ENCODE assay signal across 22 cellular contexts in genomic region chr4:4755306-4755705, GRCh38.
DNase-seq lines count a peak whose midpoint lies in the region; ATAC-seq and TF ChIP-seq lines count a peak whose summit lies in the region.
"Had no signal": no experiment of that assay in that cellular context is flagged by ENCODE, and none has a peak within 500 bp of the region (broad histone marks: within the 10 kb centered on the region; RNA-seq: fewer than 3 reads in every experiment).

No MANE protein-coding gene starts in this region.

- no peak overlapping the region for H4K5ac ChIP-seq in mesendoderm (ENCODE audit: low read length)

- no peak overlapping the region for H2BK5ac ChIP-seq in mesendoderm (ENCODE audit: low read length)

- H3K4me3 Mint-ChIP-seq in endothelial cell (ENCODE audit: unreplicated experiment), result no peak overlapping the region
- H3K4me3 Mint-ChIP-seq: CD8-positive, alpha-beta memory T cell; IgD-negative memory B cell had no signal

- H3K23ac ChIP-seq in mesendoderm (ENCODE audit: low read length), result no peak overlapping the region

- no peak overlapping the region for H2BK120ac ChIP-seq in mesendoderm (ENCODE audit: low read depth, low read length)

- H3K9ac ChIP-seq in mesendoderm (ENCODE audit: low read length), result no peak overlapping the region

- no peaks in the 10 kb centered on the region for H3K4me1 Mint-ChIP-seq in endothelial cell (ENCODE audit: unreplicated experiment)
- H3K4me1 Mint-ChIP-seq: CD8-positive, alpha-beta memory T cell; IgD-negative memory B cell had no signal

- no peak overlapping the region for H2BK15ac ChIP-seq in mesendoderm (replicated peaks; ENCODE audit: low read depth)

- no peaks in the 10 kb centered on the region for H3K79me2 ChIP-seq in mesendoderm (ENCODE audit: control insufficient read depth, insufficient read depth, low read length)

- no peak overlapping the region for H3K4me2 ChIP-seq in mesendoderm (ENCODE audit: low read length)

- H3K27me3 Mint-ChIP-seq in endothelial cell (ENCODE audit: unreplicated experiment), result peaks cover 9% of the 10 kb centered on the region

- H3K36me3 ChIP-seq in mesendoderm (ENCODE audit: control insufficient read depth, insufficient read depth, low read length), result no peaks in the 10 kb centered on the region

- H3K56ac ChIP-seq in mesendoderm (ENCODE audit: low read length), result no peak overlapping the region

- H3K27ac Mint-ChIP-seq in endothelial cell (ENCODE audit: unreplicated experiment), result no peak overlapping the region
- H3K27ac Mint-ChIP-seq: IgD-negative memory B cell had no signal

- no peak overlapping the region for H3K18ac ChIP-seq in mesendoderm (ENCODE audit: low read length)

- TF ChIP-seq POLR2A in NB4 (IDR thresholded peaks at IDR 0.05; ENCODE audit: extremely low read depth, insufficient read length), result no peak

- peaks cover 8% of the 10 kb centered on the region for H3K4me1 ChIP-seq in mesendoderm (ENCODE audit: control insufficient read depth, low read depth, low read length)

- H2AK5ac ChIP-seq in mesendoderm (ENCODE audit: low read length), result no peak overlapping the region

- H3K36me3 Mint-ChIP-seq in endothelial cell (ENCODE audit: low read depth, unreplicated experiment), result no peaks in the 10 kb centered on the region
- H3K36me3 Mint-ChIP-seq: CD8-positive, alpha-beta memory T cell had no signal

- no peak overlapping the region for H4K8ac ChIP-seq in mesendoderm (ENCODE audit: low read depth, low read length)

- H3K27me3 ChIP-seq in mesendoderm (ENCODE audit: insufficient read depth, low read length, poor library complexity), result no peaks in the 10 kb centered on the region
- no peaks in the 10 kb centered on the region for H3K27me3 ChIP-seq in dorsolateral prefrontal cortex

- TF ChIP-seq CTCF in NB4 (IDR thresholded peaks at IDR 0.05; ENCODE audit: low read depth, low read length) (peak; percentile 2), dorsolateral prefrontal cortex (IDR thresholded peaks at IDR 0.05 in 54 of 56, conservative IDR thresholded peaks at IDR 0.05 in 2 of 56; ENCODE audit: low read depth in 1 of 56, partially characterized antibody in 56 of 56) (no peak), endothelial cell (IDR thresholded peaks at IDR 0.05; ENCODE audit: unreplicated experiment) (no peak)

- no peaks in the 10 kb centered on the region for H3K9me3 Mint-ChIP-seq in endothelial cell (ENCODE audit: unreplicated experiment)

- WGBS in mesendoderm (ENCODE audit: extremely low coverage, insufficient coverage, low lambda C conversion rate), result no CpG with 5 or more reads among the region's 3 CpGs

- DNase-seq in DMS114 treated with DMSO at 0.1 percent for 48 hours (lab: John Stamatoyannopoulos, UW; ENCODE audit: unreplicated experiment) (peak; percentile 4), NB4 (ENCODE audit: low read depth) (peak; percentile 15), mesendoderm (peak; percentile 28), dorsolateral prefrontal cortex (no peak), T-helper 9 cell (no peak), retina (no peak), endothelial cell (ENCODE audit: low spot score) (no peak)
- DNase-seq: Calu3; CD8-positive, alpha-beta memory T cell; EL; GF-D8; H7; MV-4-11; NCI-H1417; NCI-H187; NCI-H748 treated with DMSO at 0.1 percent for 48 hours; SIG-M5; T-helper 1 cell had no signal

- no peak overlapping the region for H3K4me3 ChIP-seq in NB4 (ENCODE audit: low read depth, low read length)
- no peak overlapping the region for H3K4me3 ChIP-seq in mesendoderm (ENCODE audit: low read length)
- no peak overlapping the region for H3K4me3 ChIP-seq in dorsolateral prefrontal cortex

- H3K27ac ChIP-seq in mesendoderm (ENCODE audit: low read depth, low read length), result no peak overlapping the region
- H3K27ac ChIP-seq in dorsolateral prefrontal cortex, result no peak overlapping the region
- H3K27ac ChIP-seq: C4-2B had no signal

- intact Hi-C loops in dorsolateral prefrontal cortex (cut with DNase I), result loop anchor here in 1 of 2 donors (10.0 kb wide), 1 partner anchor 81 kb away; no protein-coding TSS in a partner anchor

- no peaks in the 10 kb centered on the region for H3K79me1 ChIP-seq in mesendoderm (ENCODE audit: low read length)

- ATAC-seq in SK-N-SH treated with all-trans-retinoic acid at 6 μM for 48 hours, result peak; percentile 34; the same call in 1 of the 3 replicates
- ATAC-seq: Panc1 had no signal

- H3K4ac ChIP-seq in mesendoderm (ENCODE audit: low read depth, low read length), result no peak overlapping the region

TF ChIP-seq in SK-N-SH treated with all-trans-retinoic acid at 6 μM for 48 hours, 23 proteins besides CTCF, POLR2A, EP300 and RAD21:
- TF ChIP-seq ZNF8 (CRISPR knock-in tag; IDR thresholded peaks at IDR 0.05) (no peak), GLIS3 (CRISPR knock-in tag; IDR thresholded peaks at IDR 0.05) (no peak), PPARA (CRISPR knock-in tag; IDR thresholded peaks at IDR 0.05; ENCODE audit: borderline replicate concordance) (no peak), PATZ1 (CRISPR knock-in tag; IDR thresholded peaks at IDR 0.05; ENCODE audit: borderline replicate concordance) (no peak), ISL1 (CRISPR knock-in tag; IDR thresholded peaks at IDR 0.05) (no peak), TCF4 (CRISPR knock-in tag; IDR thresholded peaks at IDR 0.05; ENCODE audit: borderline replicate concordance) (no peak), CSRNP3 (CRISPR knock-in tag; IDR thresholded peaks at IDR 0.05) (no peak), RARB (CRISPR knock-in tag; IDR thresholded peaks at IDR 0.05) (no peak), POU6F1 (CRISPR knock-in tag; IDR thresholded peaks at IDR 0.05; ENCODE audit: borderline replicate concordance, low read depth) (no peak), TOX (CRISPR knock-in tag; IDR thresholded peaks at IDR 0.05; ENCODE audit: borderline replicate concordance) (no peak), ZNF565 (CRISPR knock-in tag; conservative IDR thresholded peaks at IDR 0.05; ENCODE audit: low read depth) (no peak), SNAI2 (CRISPR knock-in tag; IDR thresholded peaks at IDR 0.05) (no peak), ARNTL (CRISPR knock-in tag; IDR thresholded peaks at IDR 0.05; ENCODE audit: borderline replicate concordance, low read depth) (no peak), ZNF70 (CRISPR knock-in tag; IDR thresholded peaks at IDR 0.05) (no peak), OSR1 (CRISPR knock-in tag; IDR thresholded peaks at IDR 0.05) (no peak), CSDC2 (CRISPR knock-in tag; IDR thresholded peaks at IDR 0.05) (no peak), BACH2 (CRISPR knock-in tag; IDR thresholded peaks at IDR 0.05; ENCODE audit: borderline replicate concordance) (no peak)

Comparison
In these comparisons a context has a peak if more than half of its experiments do, and no peak if none do; other contexts are left out.
1. DNase-seq: peak in DMS114 treated with DMSO at 0.1 percent for 48 hours (single experiment), NB4 (single experiment) and mesendoderm (single experiment); none in dorsolateral prefrontal cortex (0 of 10), T-helper 9 cell (single experiment), retina (single experiment) and endothelial cell (single experiment).